ENCODE assay signal across 1 cellular context in the genomic region with DNA sequence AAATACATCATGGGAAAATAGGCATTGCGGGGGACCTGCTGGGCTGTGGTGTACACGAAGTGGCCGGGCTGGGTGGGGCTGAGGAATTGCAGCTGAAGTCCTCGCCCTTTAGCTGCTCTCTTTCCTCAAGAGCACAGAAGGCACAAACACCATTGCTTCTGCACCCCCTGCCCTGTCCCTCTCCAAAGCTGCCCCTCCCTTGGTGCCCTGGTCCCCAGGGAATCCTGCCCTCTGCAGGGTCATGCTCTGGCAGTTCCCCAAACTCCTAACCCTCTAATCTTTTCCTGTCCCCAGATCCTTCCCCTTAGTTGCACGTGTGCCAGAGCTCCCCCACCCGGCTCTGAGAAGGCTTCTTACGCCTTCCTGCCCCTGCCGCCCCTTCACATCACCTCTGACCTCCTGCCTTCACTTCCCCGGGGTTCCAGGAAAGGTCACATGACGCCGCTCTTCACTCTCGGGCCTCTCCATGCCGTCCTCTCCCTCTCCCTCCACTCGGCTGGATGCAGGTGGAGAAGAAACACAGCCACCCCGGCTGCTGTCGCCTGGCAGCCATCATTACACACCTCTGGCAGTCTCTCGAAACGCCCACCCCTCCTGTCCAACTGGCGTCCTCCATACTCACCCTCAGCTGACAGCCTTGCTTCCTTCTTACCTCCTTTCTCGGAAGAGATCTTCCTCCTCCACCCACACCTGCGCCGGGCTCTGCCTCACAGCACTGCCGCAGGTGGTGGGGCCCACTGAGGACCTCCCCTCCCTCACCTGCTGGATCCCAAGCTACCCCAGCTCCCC.
TF ChIP-seq lines count a peak whose summit lies in the region.

No MANE protein-coding gene starts in this region.

TF ChIP-seq in HepG2, 621 proteins besides CTCF, POLR2A, EP300 and RAD21 (continued from another document and continues in another):
- TF ChIP-seq, protein P1, sequence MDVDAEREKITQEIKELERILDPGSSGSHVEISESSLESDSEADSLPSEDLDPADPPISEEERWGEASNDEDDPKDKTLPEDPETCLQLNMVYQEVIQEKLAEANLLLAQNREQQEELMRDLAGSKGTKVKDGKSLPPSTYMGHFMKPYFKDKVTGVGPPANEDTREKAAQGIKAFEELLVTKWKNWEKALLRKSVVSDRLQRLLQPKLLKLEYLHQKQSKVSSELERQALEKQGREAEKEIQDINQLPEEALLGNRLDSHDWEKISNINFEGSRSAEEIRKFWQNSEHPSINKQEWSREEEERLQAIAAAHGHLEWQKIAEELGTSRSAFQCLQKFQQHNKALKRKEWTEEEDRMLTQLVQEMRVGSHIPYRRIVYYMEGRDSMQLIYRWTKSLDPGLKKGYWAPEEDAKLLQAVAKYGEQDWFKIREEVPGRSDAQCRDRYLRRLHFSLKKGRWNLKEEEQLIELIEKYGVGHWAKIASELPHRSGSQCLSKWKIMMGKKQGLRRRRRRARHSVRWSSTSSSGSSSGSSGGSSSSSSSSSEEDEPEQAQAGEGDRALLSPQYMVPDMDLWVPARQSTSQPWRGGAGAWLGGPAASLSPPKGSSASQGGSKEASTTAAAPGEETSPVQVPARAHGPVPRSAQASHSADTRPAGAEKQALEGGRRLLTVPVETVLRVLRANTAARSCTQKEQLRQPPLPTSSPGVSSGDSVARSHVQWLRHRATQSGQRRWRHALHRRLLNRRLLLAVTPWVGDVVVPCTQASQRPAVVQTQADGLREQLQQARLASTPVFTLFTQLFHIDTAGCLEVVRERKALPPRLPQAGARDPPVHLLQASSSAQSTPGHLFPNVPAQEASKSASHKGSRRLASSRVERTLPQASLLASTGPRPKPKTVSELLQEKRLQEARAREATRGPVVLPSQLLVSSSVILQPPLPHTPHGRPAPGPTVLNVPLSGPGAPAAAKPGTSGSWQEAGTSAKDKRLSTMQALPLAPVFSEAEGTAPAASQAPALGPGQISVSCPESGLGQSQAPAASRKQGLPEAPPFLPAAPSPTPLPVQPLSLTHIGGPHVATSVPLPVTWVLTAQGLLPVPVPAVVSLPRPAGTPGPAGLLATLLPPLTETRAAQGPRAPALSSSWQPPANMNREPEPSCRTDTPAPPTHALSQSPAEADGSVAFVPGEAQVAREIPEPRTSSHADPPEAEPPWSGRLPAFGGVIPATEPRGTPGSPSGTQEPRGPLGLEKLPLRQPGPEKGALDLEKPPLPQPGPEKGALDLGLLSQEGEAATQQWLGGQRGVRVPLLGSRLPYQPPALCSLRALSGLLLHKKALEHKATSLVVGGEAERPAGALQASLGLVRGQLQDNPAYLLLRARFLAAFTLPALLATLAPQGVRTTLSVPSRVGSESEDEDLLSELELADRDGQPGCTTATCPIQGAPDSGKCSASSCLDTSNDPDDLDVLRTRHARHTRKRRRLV (CRISPR knock-in tag; IDR thresholded peaks at IDR 0.05): 0 out of 2 replicates have a peak, but pooled peaks have one; percentile 39
- TF ChIP-seq HOXA5 (CRISPR knock-in tag; IDR thresholded peaks at IDR 0.05) (no peak), ARNTL (CRISPR knock-in tag; IDR thresholded peaks at IDR 0.05) (peak; percentile 72), HNRNPL (IDR thresholded peaks at IDR 0.05; ENCODE audit: low read depth, low read length) (no peak), ZNF563 (CRISPR knock-in tag; IDR thresholded peaks at IDR 0.05) (no peak), NR2F2 (IDR thresholded peaks at IDR 0.05; ENCODE audit: borderline replicate concordance, low read depth) (no peak), ZSCAN12 (CRISPR knock-in tag; IDR thresholded peaks at IDR 0.05) (no peak), ZFYVE20 (CRISPR knock-in tag; IDR thresholded peaks at IDR 0.05; ENCODE audit: borderline replicate concordance, low read depth) (no peak), ZNF34 (CRISPR knock-in tag; IDR thresholded peaks at IDR 0.05; ENCODE audit: borderline replicate concordance) (no peak), SIX4 (CRISPR knock-in tag; IDR thresholded peaks at IDR 0.05) (no peak), NR2F6 (IDR thresholded peaks at IDR 0.05) (peak; percentile 82), NR2F6 (CRISPR knock-in tag; IDR thresholded peaks at IDR 0.05) (peak; percentile 53; the same call in 1 of the 2 replicates), SP2 (CRISPR knock-in tag; IDR thresholded peaks at IDR 0.05) (no peak), FIP1L1 (IDR thresholded peaks at IDR 0.05; ENCODE audit: borderline replicate concordance, insufficient read depth, low read depth, low read length) (no peak), ZNF547 (CRISPR knock-in tag; IDR thresholded peaks at IDR 0.05) (peak; percentile 44; the same call in 1 of the 2 replicates), ZNF891 (CRISPR knock-in tag; IDR thresholded peaks at IDR 0.05) (no peak), ZBTB38 (CRISPR knock-in tag; IDR thresholded peaks at IDR 0.05) (no peak), KLF11 (CRISPR knock-in tag; IDR thresholded peaks at IDR 0.05) (no peak), PAF1 (CRISPR knock-in tag; IDR thresholded peaks at IDR 0.05) (no peak), SAP130 (CRISPR knock-in tag; IDR thresholded peaks at IDR 0.05; ENCODE audit: low read depth) (peak; percentile 36; the same call in 1 of the 2 replicates), ZNF33A (CRISPR knock-in tag; IDR thresholded peaks at IDR 0.05; ENCODE audit: borderline replicate concordance) (no peak), ZNF12 (CRISPR knock-in tag; IDR thresholded peaks at IDR 0.05) (no peak), BORCS8-MEF2B (CRISPR knock-in tag; IDR thresholded peaks at IDR 0.05) (no peak), MLLT10 (CRISPR knock-in tag; IDR thresholded peaks at IDR 0.05) (no peak)
- TF ChIP-seq, protein P2, sequence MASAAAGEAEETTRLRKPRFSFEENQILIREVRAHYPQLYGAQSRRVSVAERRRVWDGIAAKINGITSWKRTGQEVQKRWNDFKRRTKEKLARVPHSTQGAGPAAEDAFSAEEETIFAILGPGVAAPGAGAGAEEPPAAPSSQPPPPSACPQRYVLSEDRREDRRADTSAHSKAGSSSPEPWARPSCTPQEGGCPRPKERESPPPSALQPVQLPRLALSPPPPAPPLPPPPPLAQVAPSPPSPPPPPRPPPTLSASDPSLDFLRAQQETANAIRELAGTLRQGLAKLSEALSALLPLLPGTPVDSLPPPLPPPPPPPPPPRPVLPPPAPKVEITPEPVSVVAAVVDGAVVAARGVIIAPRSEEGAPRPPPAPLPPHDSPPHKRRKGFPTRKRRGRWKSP (CRISPR knock-in tag; IDR thresholded peaks at IDR 0.05): no peak
- TF ChIP-seq, protein P3, sequence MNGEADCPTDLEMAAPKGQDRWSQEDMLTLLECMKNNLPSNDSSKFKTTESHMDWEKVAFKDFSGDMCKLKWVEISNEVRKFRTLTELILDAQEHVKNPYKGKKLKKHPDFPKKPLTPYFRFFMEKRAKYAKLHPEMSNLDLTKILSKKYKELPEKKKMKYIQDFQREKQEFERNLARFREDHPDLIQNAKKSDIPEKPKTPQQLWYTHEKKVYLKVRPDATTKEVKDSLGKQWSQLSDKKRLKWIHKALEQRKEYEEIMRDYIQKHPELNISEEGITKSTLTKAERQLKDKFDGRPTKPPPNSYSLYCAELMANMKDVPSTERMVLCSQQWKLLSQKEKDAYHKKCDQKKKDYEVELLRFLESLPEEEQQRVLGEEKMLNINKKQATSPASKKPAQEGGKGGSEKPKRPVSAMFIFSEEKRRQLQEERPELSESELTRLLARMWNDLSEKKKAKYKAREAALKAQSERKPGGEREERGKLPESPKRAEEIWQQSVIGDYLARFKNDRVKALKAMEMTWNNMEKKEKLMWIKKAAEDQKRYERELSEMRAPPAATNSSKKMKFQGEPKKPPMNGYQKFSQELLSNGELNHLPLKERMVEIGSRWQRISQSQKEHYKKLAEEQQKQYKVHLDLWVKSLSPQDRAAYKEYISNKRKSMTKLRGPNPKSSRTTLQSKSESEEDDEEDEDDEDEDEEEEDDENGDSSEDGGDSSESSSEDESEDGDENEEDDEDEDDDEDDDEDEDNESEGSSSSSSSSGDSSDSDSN (CRISPR knock-in tag; IDR thresholded peaks at IDR 0.05): peak; percentile 48; the same call in 1 of the 2 replicates
- TF ChIP-seq, protein P4, sequence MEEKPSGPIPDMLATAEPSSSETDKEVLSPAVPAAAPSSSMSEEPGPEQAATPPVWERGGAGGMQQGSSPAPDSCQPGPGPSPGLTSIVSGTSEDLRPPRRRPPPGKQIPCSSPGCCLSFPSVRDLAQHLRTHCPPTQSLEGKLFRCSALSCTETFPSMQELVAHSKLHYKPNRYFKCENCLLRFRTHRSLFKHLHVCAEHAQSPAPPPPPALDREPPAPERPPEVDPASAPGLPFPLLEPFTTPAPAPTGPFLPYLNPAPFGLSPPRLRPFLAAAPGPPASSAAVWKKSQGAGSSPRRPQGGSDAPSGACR (CRISPR knock-in tag; IDR thresholded peaks at IDR 0.05): no peak
- TF ChIP-seq, protein P5, sequence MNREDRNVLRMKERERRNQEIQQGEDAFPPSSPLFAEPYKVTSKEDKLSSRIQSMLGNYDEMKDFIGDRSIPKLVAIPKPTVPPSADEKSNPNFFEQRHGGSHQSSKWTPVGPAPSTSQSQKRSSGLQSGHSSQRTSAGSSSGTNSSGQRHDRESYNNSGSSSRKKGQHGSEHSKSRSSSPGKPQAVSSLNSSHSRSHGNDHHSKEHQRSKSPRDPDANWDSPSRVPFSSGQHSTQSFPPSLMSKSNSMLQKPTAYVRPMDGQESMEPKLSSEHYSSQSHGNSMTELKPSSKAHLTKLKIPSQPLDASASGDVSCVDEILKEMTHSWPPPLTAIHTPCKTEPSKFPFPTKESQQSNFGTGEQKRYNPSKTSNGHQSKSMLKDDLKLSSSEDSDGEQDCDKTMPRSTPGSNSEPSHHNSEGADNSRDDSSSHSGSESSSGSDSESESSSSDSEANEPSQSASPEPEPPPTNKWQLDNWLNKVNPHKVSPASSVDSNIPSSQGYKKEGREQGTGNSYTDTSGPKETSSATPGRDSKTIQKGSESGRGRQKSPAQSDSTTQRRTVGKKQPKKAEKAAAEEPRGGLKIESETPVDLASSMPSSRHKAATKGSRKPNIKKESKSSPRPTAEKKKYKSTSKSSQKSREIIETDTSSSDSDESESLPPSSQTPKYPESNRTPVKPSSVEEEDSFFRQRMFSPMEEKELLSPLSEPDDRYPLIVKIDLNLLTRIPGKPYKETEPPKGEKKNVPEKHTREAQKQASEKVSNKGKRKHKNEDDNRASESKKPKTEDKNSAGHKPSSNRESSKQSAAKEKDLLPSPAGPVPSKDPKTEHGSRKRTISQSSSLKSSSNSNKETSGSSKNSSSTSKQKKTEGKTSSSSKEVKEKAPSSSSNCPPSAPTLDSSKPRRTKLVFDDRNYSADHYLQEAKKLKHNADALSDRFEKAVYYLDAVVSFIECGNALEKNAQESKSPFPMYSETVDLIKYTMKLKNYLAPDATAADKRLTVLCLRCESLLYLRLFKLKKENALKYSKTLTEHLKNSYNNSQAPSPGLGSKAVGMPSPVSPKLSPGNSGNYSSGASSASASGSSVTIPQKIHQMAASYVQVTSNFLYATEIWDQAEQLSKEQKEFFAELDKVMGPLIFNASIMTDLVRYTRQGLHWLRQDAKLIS (CRISPR knock-in tag; IDR thresholded peaks at IDR 0.05): no peak
- TF ChIP-seq, protein P6, sequence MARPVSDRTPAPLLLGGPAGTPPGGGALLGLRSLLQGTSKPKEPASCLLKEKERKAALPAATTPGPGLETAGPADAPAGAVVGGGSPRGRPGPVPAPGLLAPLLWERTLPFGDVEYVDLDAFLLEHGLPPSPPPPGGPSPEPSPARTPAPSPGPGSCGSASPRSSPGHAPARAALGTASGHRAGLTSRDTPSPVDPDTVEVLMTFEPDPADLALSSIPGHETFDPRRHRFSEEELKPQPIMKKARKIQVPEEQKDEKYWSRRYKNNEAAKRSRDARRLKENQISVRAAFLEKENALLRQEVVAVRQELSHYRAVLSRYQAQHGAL (CRISPR knock-in tag; IDR thresholded peaks at IDR 0.05; ENCODE audit: not compliant biosample characterization): no peak
- TF ChIP-seq, protein P7, sequence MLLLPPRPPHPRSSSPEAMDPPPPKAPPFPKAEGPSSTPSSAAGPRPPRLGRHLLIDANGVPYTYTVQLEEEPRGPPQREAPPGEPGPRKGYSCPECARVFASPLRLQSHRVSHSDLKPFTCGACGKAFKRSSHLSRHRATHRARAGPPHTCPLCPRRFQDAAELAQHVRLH (CRISPR knock-in tag; IDR thresholded peaks at IDR 0.05; ENCODE audit: borderline replicate concordance, low read depth): no peak
- TF ChIP-seq, protein P8, sequence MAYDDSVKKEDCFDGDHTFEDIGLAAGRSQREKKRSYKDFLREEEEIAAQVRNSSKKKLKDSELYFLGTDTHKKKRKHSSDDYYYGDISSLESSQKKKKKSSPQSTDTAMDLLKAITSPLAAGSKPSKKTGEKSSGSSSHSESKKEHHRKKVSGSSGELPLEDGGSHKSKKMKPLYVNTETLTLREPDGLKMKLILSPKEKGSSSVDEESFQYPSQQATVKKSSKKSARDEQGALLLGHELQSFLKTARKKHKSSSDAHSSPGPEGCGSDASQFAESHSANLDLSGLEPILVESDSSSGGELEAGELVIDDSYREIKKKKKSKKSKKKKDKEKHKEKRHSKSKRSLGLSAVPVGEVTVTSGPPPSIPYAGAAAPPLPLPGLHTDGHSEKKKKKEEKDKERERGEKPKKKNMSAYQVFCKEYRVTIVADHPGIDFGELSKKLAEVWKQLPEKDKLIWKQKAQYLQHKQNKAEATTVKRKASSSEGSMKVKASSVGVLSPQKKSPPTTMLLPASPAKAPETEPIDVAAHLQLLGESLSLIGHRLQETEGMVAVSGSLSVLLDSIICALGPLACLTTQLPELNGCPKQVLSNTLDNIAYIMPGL (CRISPR knock-in tag; IDR thresholded peaks at IDR 0.05; ENCODE audit: borderline replicate concordance in 1 of 2, low read depth in 1 of 2): peak in 1 of 2 experiments; percentile 51; a peak in 1 of 4 replicates
- TF ChIP-seq, protein P9, sequence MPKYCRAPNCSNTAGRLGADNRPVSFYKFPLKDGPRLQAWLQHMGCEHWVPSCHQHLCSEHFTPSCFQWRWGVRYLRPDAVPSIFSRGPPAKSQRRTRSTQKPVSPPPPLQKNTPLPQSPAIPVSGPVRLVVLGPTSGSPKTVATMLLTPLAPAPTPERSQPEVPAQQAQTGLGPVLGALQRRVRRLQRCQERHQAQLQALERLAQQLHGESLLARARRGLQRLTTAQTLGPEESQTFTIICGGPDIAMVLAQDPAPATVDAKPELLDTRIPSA (CRISPR knock-in tag; IDR thresholded peaks at IDR 0.05; ENCODE audit: borderline replicate concordance): no peak
- TF ChIP-seq, protein P10, sequence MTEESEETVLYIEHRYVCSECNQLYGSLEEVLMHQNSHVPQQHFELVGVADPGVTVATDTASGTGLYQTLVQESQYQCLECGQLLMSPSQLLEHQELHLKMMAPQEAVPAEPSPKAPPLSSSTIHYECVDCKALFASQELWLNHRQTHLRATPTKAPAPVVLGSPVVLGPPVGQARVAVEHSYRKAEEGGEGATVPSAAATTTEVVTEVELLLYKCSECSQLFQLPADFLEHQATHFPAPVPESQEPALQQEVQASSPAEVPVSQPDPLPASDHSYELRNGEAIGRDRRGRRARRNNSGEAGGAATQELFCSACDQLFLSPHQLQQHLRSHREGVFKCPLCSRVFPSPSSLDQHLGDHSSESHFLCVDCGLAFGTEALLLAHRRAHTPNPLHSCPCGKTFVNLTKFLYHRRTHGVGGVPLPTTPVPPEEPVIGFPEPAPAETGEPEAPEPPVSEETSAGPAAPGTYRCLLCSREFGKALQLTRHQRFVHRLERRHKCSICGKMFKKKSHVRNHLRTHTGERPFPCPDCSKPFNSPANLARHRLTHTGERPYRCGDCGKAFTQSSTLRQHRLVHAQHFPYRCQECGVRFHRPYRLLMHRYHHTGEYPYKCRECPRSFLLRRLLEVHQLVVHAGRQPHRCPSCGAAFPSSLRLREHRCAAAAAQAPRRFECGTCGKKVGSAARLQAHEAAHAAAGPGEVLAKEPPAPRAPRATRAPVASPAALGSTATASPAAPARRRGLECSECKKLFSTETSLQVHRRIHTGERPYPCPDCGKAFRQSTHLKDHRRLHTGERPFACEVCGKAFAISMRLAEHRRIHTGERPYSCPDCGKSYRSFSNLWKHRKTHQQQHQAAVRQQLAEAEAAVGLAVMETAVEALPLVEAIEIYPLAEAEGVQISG (CRISPR knock-in tag; IDR thresholded peaks at IDR 0.05): peak; percentile 18; the same call in 1 of the 2 replicates
